Comparison of ENCODE assay signal across 1 cellular context in genomic region chr6:107435798-107436197, GRCh38.
TF ChIP-seq lines count a peak whose summit lies in the region.

No MANE protein-coding gene starts in this region.

TF ChIP-seq in K562, 482 proteins besides CTCF, POLR2A, EP300 and RAD21:
- TF ChIP-seq EP400 (IDR thresholded peaks at IDR 0.05) (no peak), AFF1 (IDR thresholded peaks at IDR 0.05; ENCODE audit: low read depth in 1 of 2, partially characterized antibody in 2 of 2) (no peak), SMARCC2 (IDR thresholded peaks at IDR 0.05; ENCODE audit: low read depth) (no peak), SIN3A (IDR thresholded peaks at IDR 0.05; ENCODE audit: borderline replicate concordance in 2 of 2, control insufficient read depth in 1 of 2, low read depth in 2 of 2, low read length in 2 of 2) (no peak), CSDE1 (IDR thresholded peaks at IDR 0.05) (no peak), ZNF263 (CRISPR knock-in tag; IDR thresholded peaks at IDR 0.05; ENCODE audit: borderline replicate concordance) (no peak), TRIM28 (IDR thresholded peaks at IDR 0.05) (no peak), ZNF347 (CRISPR knock-in tag; IDR thresholded peaks at IDR 0.05; ENCODE audit: low read depth) (no peak), DEAF1 (CRISPR knock-in tag; IDR thresholded peaks at IDR 0.05) (no peak), ZNF140 (CRISPR knock-in tag; IDR thresholded peaks at IDR 0.05) (no peak), CBX5 (IDR thresholded peaks at IDR 0.05; ENCODE audit: borderline replicate concordance, low read depth) (no peak), ZNF436 (CRISPR knock-in tag; IDR thresholded peaks at IDR 0.05) (no peak), E2F8 (IDR thresholded peaks at IDR 0.05; ENCODE audit: low read depth, partially characterized antibody) (no peak)
